In genomic region chr3:129305592-129306091, GRCh38 we compare ENCODE assay signal across 8 cellular contexts. TPM values are rescaled to one million over a fixed set of nuclear protein-coding genes. Genes with fewer than 3 reads are reported as not detected.
DNase-seq lines count a peak whose midpoint lies in the region; ATAC-seq and TF ChIP-seq lines count a peak whose summit lies in the region.

No MANE protein-coding gene starts in this region.

- TF ChIP-seq CTCF in omental fat pad (IDR thresholded peaks at IDR 0.05): no peak

- peaks cover 50% of the 10 kb centered on the region for H3K36me3 Mint-ChIP-seq in activated T-helper 2 cell treated with anti-CD3 and anti-CD28 coated beads, Interferon-gamma antibody, Interleukin-2, Interleukin-4, amounts not matched to agents 10 μg/mL and 5 μg/mL and 100 μg/mL, durations not matched to agents 14 hours and 24 hours and 36 hours (ENCODE audit: low read depth)

- H3K9me3 Mint-ChIP-seq in activated T-helper 2 cell treated with anti-CD3 and anti-CD28 coated beads, Interferon-gamma antibody, Interleukin-2, Interleukin-4, amounts not matched to agents 10 μg/mL and 5 μg/mL and 100 μg/mL, durations not matched to agents 14 hours and 24 hours and 36 hours: no peaks in the 10 kb centered on the region

- H3K27me3 Mint-ChIP-seq in activated T-helper 2 cell treated with anti-CD3 and anti-CD28 coated beads, Interferon-gamma antibody, Interleukin-2, Interleukin-4, amounts not matched to agents 10 μg/mL and 5 μg/mL and 100 μg/mL, durations not matched to agents 14 hours and 24 hours and 36 hours (ENCODE audit: low read depth): no peaks in the 10 kb centered on the region

- ATAC-seq in HG03432 (IDR thresholded peaks at IDR 0.05; ENCODE audit: unreplicated experiment) (peak; percentile 69), Right ventricle myocardium inferior (peak; percentile 89), omental fat pad (ENCODE audit: low FRiP score) (peak; percentile 91), SK-N-SH treated with all-trans-retinoic acid at 6 μM for 48 hours (no peak)

- peak overlapping the region; percentile 26 for H3K4me3 Mint-ChIP-seq in activated T-helper 2 cell treated with anti-CD3 and anti-CD28 coated beads, Interferon-gamma antibody, Interleukin-2, Interleukin-4, amounts not matched to agents 10 μg/mL and 5 μg/mL and 100 μg/mL, durations not matched to agents 14 hours and 24 hours and 36 hours (ENCODE audit: low read depth)

- peak overlapping the region; percentile 67 for H3K27ac Mint-ChIP-seq in activated T-helper 2 cell treated with anti-CD3 and anti-CD28 coated beads, Interferon-gamma antibody, Interleukin-2, Interleukin-4, amounts not matched to agents 10 μg/mL and 5 μg/mL and 100 μg/mL, durations not matched to agents 14 hours and 24 hours and 36 hours

- DNase-seq in EL (peak; percentile 91), Right ventricle myocardium inferior (ENCODE audit: missing footprints) (peak; percentile 89), omental fat pad (ENCODE audit: low spot score) (peak; percentile 68), SKM-1 (lab: John Stamatoyannopoulos, UW; ENCODE audit: unreplicated experiment) (no peak)
- no peak for DNase-seq in activated T-helper 2 cell treated with anti-CD3 and anti-CD28 coated beads, Interferon-gamma antibody, Interleukin-2, Interleukin-4, amounts not matched to agents 10 μg/mL and 5 μg/mL and 100 μg/mL, durations not matched to agents 14 hours and 24 hours and 36 hours (ENCODE audit: low spot score)
- no peak for DNase-seq in effector CD8-positive, alpha-beta T cell (lab: John Stamatoyannopoulos, UW)

- H3K4me1 Mint-ChIP-seq in activated T-helper 2 cell treated with anti-CD3 and anti-CD28 coated beads, Interferon-gamma antibody, Interleukin-2, Interleukin-4, amounts not matched to agents 10 μg/mL and 5 μg/mL and 100 μg/mL, durations not matched to agents 14 hours and 24 hours and 36 hours (ENCODE audit: low read depth): peaks cover 32% of the 10 kb centered on the region

- intact Hi-C loops in activated T-helper 2 cell treated with anti-CD3 and anti-CD28 coated beads, Interferon-gamma antibody, Interleukin-2, Interleukin-4, amounts not matched to agents 10 μg/mL and 5 μg/mL and 100 μg/mL, durations not matched to agents 14 hours and 24 hours and 36 hours (cut with micrococcal nuclease): no loop called here
- intact Hi-C loops in Right ventricle myocardium inferior (cut with DNase I): no loop called here

TF ChIP-seq in SK-N-SH treated with all-trans-retinoic acid at 6 μM for 48 hours, 23 proteins besides CTCF, POLR2A, EP300 and RAD21 (continues in another document):
- no peak for TF ChIP-seq TSHZ2 (CRISPR knock-in tag; IDR thresholded peaks at IDR 0.05)
- TF ChIP-seq PATZ1 (CRISPR knock-in tag; IDR thresholded peaks at IDR 0.05; ENCODE audit: borderline replicate concordance): no peak
- no peak for TF ChIP-seq ARNTL (CRISPR knock-in tag; IDR thresholded peaks at IDR 0.05; ENCODE audit: borderline replicate concordance, low read depth)
- no peak for TF ChIP-seq ZFP3 (CRISPR knock-in tag; IDR thresholded peaks at IDR 0.05)
- no peak for TF ChIP-seq POU6F1 (CRISPR knock-in tag; IDR thresholded peaks at IDR 0.05; ENCODE audit: borderline replicate concordance, low read depth)
- TF ChIP-seq GLIS3 (CRISPR knock-in tag; IDR thresholded peaks at IDR 0.05): no peak
- TF ChIP-seq RARB (CRISPR knock-in tag; IDR thresholded peaks at IDR 0.05): no peak
- no peak for TF ChIP-seq PPARA (CRISPR knock-in tag; IDR thresholded peaks at IDR 0.05; ENCODE audit: borderline replicate concordance)
- TF ChIP-seq CREB5 (CRISPR knock-in tag; IDR thresholded peaks at IDR 0.05; ENCODE audit: low read depth): no peak
- TF ChIP-seq BACH2 (CRISPR knock-in tag; IDR thresholded peaks at IDR 0.05; ENCODE audit: borderline replicate concordance): no peak
- no peak for TF ChIP-seq CSRNP3 (CRISPR knock-in tag; IDR thresholded peaks at IDR 0.05)
- TF ChIP-seq ISL1 (CRISPR knock-in tag; IDR thresholded peaks at IDR 0.05): no peak
- no peak for TF ChIP-seq ZC3H10 (CRISPR knock-in tag; IDR thresholded peaks at IDR 0.05)
- TF ChIP-seq ZFP30 (CRISPR knock-in tag; IDR thresholded peaks at IDR 0.05): no peak

RNA-seq across cellular contexts. Expression of gene HMCES, which starts 27.0 kb away (rescaled TPM):
- total RNA-seq in activated T-helper 2 cell treated with anti-CD3 and anti-CD28 coated beads, Interferon-gamma antibody, Interleukin-2, Interleukin-4, amounts not matched to agents 10 μg/mL and 5 μg/mL and 100 μg/mL, durations not matched to agents 14 hours and 24 hours and 36 hours: 63.6 and 70.7 TPM in 2 replicates
- total RNA-seq in Right ventricle myocardium inferior: 42.3 TPM
- 10 to 100 TPM; 25.9 to 30.3 (median 27.1) TPM for total RNA-seq in omental fat pad

RNA-seq across cellular contexts. Expression of gene COPG1, which starts 56.2 kb away (rescaled TPM):
- total RNA-seq in activated T-helper 2 cell treated with anti-CD3 and anti-CD28 coated beads, Interferon-gamma antibody, Interleukin-2, Interleukin-4, amounts not matched to agents 10 μg/mL and 5 μg/mL and 100 μg/mL, durations not matched to agents 14 hours and 24 hours and 36 hours: 182 and 187 TPM in 2 replicates
- 83.9 TPM for total RNA-seq in Right ventricle myocardium inferior
- 100 to 1,000 TPM; 107 to 148 (median 127) TPM for total RNA-seq in omental fat pad

Comparison
In these comparisons a context has a peak if more than half of its experiments do, and no peak if none do; other contexts are left out.
1. DNase-seq: peak in EL (single experiment), Right ventricle myocardium inferior (single experiment) and omental fat pad (single experiment); none in activated T-helper 2 cell treated with anti-CD3 and anti-CD28 coated beads, Interferon-gamma antibody, Interleukin-2, Interleukin-4, amounts not matched to agents 10 μg/mL and 5 μg/mL and 100 μg/mL, durations not matched to agents 14 hours and 24 hours and 36 hours (single experiment), effector CD8-positive, alpha-beta T cell (single experiment) and SKM-1 (single experiment).